Comparison of ENCODE assay signal across 30 cellular contexts in the genomic region with DNA sequence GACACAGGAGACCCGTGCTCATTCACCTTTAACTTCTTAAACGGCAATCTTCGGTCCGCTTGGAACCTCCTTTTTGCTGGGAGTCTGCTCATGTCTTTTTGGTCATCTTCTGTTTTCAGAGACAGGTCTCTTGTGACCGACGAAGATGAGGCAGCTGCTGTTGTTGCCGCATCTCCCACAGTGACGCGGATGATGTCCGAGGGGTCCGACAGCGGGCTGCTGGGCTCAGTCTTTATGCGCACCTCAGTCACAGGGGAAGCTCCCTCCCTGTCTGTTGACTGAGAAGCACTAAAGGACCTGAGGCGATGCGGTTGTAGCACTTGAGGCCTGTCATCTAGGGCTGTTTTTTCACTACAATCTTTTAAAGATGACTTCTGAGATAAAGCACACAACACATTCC.
"Had no signal": no experiment of that assay in that cellular context is flagged by ENCODE, and none has a peak within 500 bp of the region (broad histone marks: within the 10 kb centered on the region; RNA-seq: fewer than 3 reads in every experiment).

No MANE protein-coding gene starts in this region.

- DNase-seq: activated CD4-positive, alpha-beta memory T cell treated with anti-CD3 and anti-CD28 coated beads for 36 hours; activated CD4-positive, alpha-beta T cell treated with anti-CD3 and anti-CD28 coated beads for 36 hours; activated CD4-positive, alpha-beta T cell treated with anti-CD3 and anti-CD28 coated beads, Interleukin-2, amount 10 ng/mL, durations not matched to agents 24 days and 14 days; activated CD4-positive, CD25-positive, alpha-beta regulatory T cell; activated CD4-positive, CD25-positive, alpha-beta regulatory T cell treated with anti-CD3 and anti-CD28 coated beads, Interleukin-2, amount 50 U/mL, for 72 hours; activated CD8-positive, alpha-beta memory T cell treated with anti-CD3 and anti-CD28 coated beads, Interleukin-2, amount 10 ng/mL, durations not matched to agents 7 days and 5 days; activated CD8-positive, alpha-beta memory T cell treated with anti-CD3 and anti-CD28 coated beads, Interleukin-2, amount 50 U/mL, for 4 hours; activated CD8-positive, alpha-beta T cell treated with anti-CD3 and anti-CD28 coated beads, Interleukin-2, amount 10 ng/mL, durations not matched to agents 7 days and 5 days; activated effector memory CD4-positive, alpha-beta T cell treated with anti-CD3 and anti-CD28 coated beads, Interleukin-2, amount 50 U/mL, for 16 hours; activated naive CD4-positive, alpha-beta T cell treated with anti-CD3 and anti-CD28 coated beads for 36 hours; activated naive CD8-positive, alpha-beta T cell treated with anti-CD3 and anti-CD28 coated beads for 36 hours; activated naive CD8-positive, alpha-beta T cell treated with anti-CD3 and anti-CD28 coated beads, Interleukin-2, amount 50 U/mL, for 24 hours; activated T-cell treated with anti-CD3 and anti-CD28 coated beads, Interleukin-2, amount 50 U/mL, for 1 hour; activated T-cell treated with anti-CD3 and anti-CD28 coated beads, Interleukin-2, amount 50 U/mL, for 48 hours; adrenal gland; amygdala; aorta; body of pancreas; central memory CD4-positive, alpha-beta T cell; cerebellar nuclear complex; colonic mucosa; dorsolateral prefrontal cortex; effector memory CD4-positive, alpha-beta T cell; endodermal cell; foreskin keratinocyte; gastrocnemius medialis; glutamatergic neuron; T-helper 2 cell had no signal

- H3K4me3 ChIP-seq: adrenal gland, body of pancreas, cardiac muscle cell, colonic mucosa, dorsolateral prefrontal cortex, gastrocnemius medialis had no signal

- H3K36me3 ChIP-seq: colonic mucosa had no signal

- H3K27me3 ChIP-seq: adrenal gland, body of pancreas, cardiac muscle cell, colonic mucosa, dorsolateral prefrontal cortex, foreskin keratinocyte, gastrocnemius medialis had no signal

- H3K27ac ChIP-seq: adrenal gland, body of pancreas, cardiac muscle cell, colonic mucosa, dorsolateral prefrontal cortex, foreskin keratinocyte, gastrocnemius medialis had no signal

- H3K9me3 ChIP-seq: adrenal gland, body of pancreas, colonic mucosa, gastrocnemius medialis had no signal

- ATAC-seq: activated CD4-positive, alpha-beta T cell treated with anti-CD3 and anti-CD28 coated beads for 36 hours; activated CD8-positive, alpha-beta memory T cell treated with anti-CD3 and anti-CD28 coated beads, Interleukin-2, amount 10 ng/mL, durations not matched to agents 7 days and 5 days; activated CD8-positive, alpha-beta T cell treated with anti-CD3 and anti-CD28 coated beads, Interleukin-2, amount 10 ng/mL, durations not matched to agents 7 days and 5 days; activated naive CD8-positive, alpha-beta T cell treated with anti-CD3 and anti-CD28 coated beads, Interleukin-2, amount 50 U/mL, for 24 hours; body of pancreas; esophagus mucosa; foreskin keratinocyte; gastrocnemius medialis had no signal

- H3K4me1 ChIP-seq: adrenal gland, body of pancreas, colonic mucosa, foreskin keratinocyte had no signal
